Comparison of ENCODE assay signal across 12 cellular contexts in the genomic region with DNA sequence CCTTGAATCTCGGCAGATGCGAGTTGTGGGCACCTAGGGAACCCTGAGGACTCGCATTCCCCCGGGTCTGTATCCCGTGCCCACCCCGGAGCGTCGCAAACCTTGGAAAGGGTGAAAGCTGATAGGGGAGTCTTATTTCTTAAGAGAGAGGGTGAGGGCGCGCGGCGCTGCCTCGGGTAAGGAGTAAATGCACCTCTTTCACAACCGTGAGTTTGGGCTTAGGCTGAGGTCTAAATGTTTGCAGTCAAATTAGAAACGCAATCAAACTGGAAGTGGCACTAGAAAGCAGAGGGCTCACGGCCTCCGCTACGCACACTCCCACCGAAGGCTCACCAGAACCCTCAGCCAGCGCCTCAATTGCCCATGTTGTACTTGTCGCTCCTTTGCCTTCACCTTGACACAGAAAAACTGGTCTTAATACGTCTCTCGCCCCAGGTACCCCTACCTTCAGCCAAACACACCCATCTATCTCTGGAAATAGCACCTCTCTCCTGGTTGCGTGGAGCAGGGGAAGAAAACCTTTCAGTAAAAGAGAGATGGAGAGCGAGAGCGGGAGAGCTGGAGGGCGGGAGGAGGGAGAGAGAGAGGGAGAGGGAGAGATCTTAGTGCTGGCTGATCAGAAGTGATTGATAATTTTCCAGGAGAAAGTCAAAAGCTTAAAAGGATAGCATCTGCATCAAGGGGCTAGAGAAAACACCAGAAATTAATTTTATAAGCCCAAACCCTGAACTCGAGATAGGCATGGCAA. TPM values are rescaled to one million over a fixed set of nuclear protein-coding genes. Genes with fewer than 3 reads are reported as not detected.
DNase-seq lines count a peak whose midpoint lies in the region; TF ChIP-seq lines count a peak whose summit lies in the region.
"Had no signal": no experiment of that assay in that cellular context is flagged by ENCODE, and none has a peak within 500 bp of the region (broad histone marks: within the 10 kb centered on the region; RNA-seq: fewer than 3 reads in every experiment).

No MANE protein-coding gene starts in this region.

- no peak for DNase-seq in activated naive CD8-positive, alpha-beta T cell treated with anti-CD3 and anti-CD28 coated beads for 36 hours
- no peak for DNase-seq in coronary artery (ENCODE audit: low spot score)
- DNase-seq in type B pancreatic cell (ENCODE audit: extremely low spot score, unreplicated experiment) = no peak
- no peak for DNase-seq in NCI-H1092 (lab: John Stamatoyannopoulos, UW)
- no peak for DNase-seq in SW480 (ENCODE audit: low spot score)
- no peak for DNase-seq in HT-29 (ENCODE audit: low spot score)
- DNase-seq: activated CD4-positive, alpha-beta T cell treated with anti-CD3 and anti-CD28 coated beads for 48 hours; NCI-H2171 treated with DMSO at 0.1 percent for 48 hours; stimulated activated CD4-positive, alpha-beta T cell treated with anti-CD3 and anti-CD28 coated beads, Interleukin-12 subunit alpha, Interleukin-12 subunit beta, amount 100 ng/mL, for 4 hours had no signal

- peaks cover 62% of the 10 kb centered on the region for H3K4me1 ChIP-seq in mononuclear cell (ENCODE audit: insufficient read depth, low read length)

- peaks cover 38% of the 10 kb centered on the region for H3K4me1 Mint-ChIP-seq in activated naive CD8-positive, alpha-beta T cell (ENCODE audit: low read depth)
- H3K4me1 Mint-ChIP-seq in activated naive CD8-positive, alpha-beta T cell treated with anti-CD3 and anti-CD28 coated beads for 36 hours = peaks cover 31% of the 10 kb centered on the region
- peaks cover 24% of the 10 kb centered on the region for H3K4me1 Mint-ChIP-seq in type B pancreatic cell (ENCODE audit: unreplicated experiment)

- peak overlapping the region; percentile 34 to 72 for H3K27ac ChIP-seq in coronary artery
- H3K27ac ChIP-seq: epithelial cell of prostate had no signal

- TF ChIP-seq CTCF in coronary artery (IDR thresholded peaks at IDR 0.05) = no peak
- TF ChIP-seq CTCF in type B pancreatic cell (conservative IDR thresholded peaks at IDR 0.05) = no peak

- H3K4me3 Mint-ChIP-seq in activated naive CD8-positive, alpha-beta T cell = peak overlapping the region; percentile 84
- no peak overlapping the region for H3K4me3 Mint-ChIP-seq in activated naive CD8-positive, alpha-beta T cell treated with anti-CD3 and anti-CD28 coated beads for 36 hours
- peak overlapping the region; percentile 84 for H3K4me3 Mint-ChIP-seq in type B pancreatic cell

- H3K9me3 ChIP-seq in mononuclear cell (ENCODE audit: low read depth, low read length) = no peaks in the 10 kb centered on the region

- H3K4me3 ChIP-seq in coronary artery (peak overlapping the region; percentile 48), mononuclear cell (ENCODE audit: low read length) (peak overlapping the region; percentile 74)

- H3K27ac Mint-ChIP-seq in activated naive CD8-positive, alpha-beta T cell = no peak overlapping the region
- no peak overlapping the region for H3K27ac Mint-ChIP-seq in activated naive CD8-positive, alpha-beta T cell treated with anti-CD3 and anti-CD28 coated beads for 36 hours
- H3K27ac Mint-ChIP-seq in type B pancreatic cell = peak overlapping the region; percentile 23

- no peaks in the 10 kb centered on the region for H3K36me3 Mint-ChIP-seq in activated naive CD8-positive, alpha-beta T cell
- H3K36me3 Mint-ChIP-seq in activated naive CD8-positive, alpha-beta T cell treated with anti-CD3 and anti-CD28 coated beads for 36 hours = no peaks in the 10 kb centered on the region
- H3K36me3 Mint-ChIP-seq in type B pancreatic cell = no peaks in the 10 kb centered on the region

- H3K27me3 ChIP-seq in mononuclear cell (ENCODE audit: insufficient read depth, low read length) = peaks cover 13% of the 10 kb centered on the region

- no peaks in the 10 kb centered on the region for H3K9me3 Mint-ChIP-seq in activated naive CD8-positive, alpha-beta T cell (ENCODE audit: low read depth)
- no peaks in the 10 kb centered on the region for H3K9me3 Mint-ChIP-seq in activated naive CD8-positive, alpha-beta T cell treated with anti-CD3 and anti-CD28 coated beads for 36 hours
- no peaks in the 10 kb centered on the region for H3K9me3 Mint-ChIP-seq in type B pancreatic cell

- peaks cover 65% of the 10 kb centered on the region for H3K27me3 Mint-ChIP-seq in activated naive CD8-positive, alpha-beta T cell
- H3K27me3 Mint-ChIP-seq in activated naive CD8-positive, alpha-beta T cell treated with anti-CD3 and anti-CD28 coated beads for 36 hours = peaks cover 93% of the 10 kb centered on the region
- peaks cover 95% of the 10 kb centered on the region for H3K27me3 Mint-ChIP-seq in type B pancreatic cell

RNA-seq across cellular contexts. Expression of a gene that starts 1.7 kb away (rescaled TPM):
- not detected for total RNA-seq in activated naive CD8-positive, alpha-beta T cell treated with anti-CD3 and anti-CD28 coated beads for 36 hours
- total RNA-seq in mononuclear cell (7.6 TPM), type B pancreatic cell (ENCODE audit: low replicate concordance) (0.64 and 2.3 TPM in 2 replicates)
- not detected in 2 replicates for total RNA-seq in HT-29 (2014; rRNA removed; shearing (Covaris generic))
